Comparison of ENCODE assay signal across 20 cellular contexts in the genomic region with DNA sequence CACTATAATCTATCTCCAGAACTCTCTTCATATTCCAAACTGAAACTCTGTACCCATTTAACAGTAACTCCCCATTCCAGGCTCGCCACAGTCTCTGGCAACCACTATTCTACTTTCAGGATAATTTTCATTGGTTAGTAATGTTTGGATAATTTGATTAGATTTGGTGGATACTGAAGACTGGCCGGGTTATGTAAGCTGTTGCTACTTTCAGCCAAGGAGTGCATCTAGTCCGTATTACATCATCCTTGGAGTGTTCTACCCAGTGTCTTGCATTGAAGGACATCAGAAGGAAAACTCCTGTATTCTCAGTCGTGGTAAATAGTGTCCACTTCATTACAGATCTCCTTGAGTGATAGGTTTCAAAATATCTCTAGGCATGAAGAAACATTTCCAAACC.
"Had no signal": no experiment of that assay in that cellular context is flagged by ENCODE, and none has a peak within 500 bp of the region (broad histone marks: within the 10 kb centered on the region; RNA-seq: fewer than 3 reads in every experiment).

No MANE protein-coding gene starts in this region.

- H3K36me3 ChIP-seq: neural progenitor cell, uterus had no signal

- ATAC-seq: activated CD8-positive, alpha-beta memory T cell treated with anti-CD3 and anti-CD28 coated beads, Interleukin-2, amount 10 ng/mL, durations not matched to agents 7 days and 5 days; left ventricle myocardium superior had no signal

- H3K4me3 Mint-ChIP-seq: activated CD4-positive, alpha-beta memory T cell treated with anti-CD3 and anti-CD28 coated beads, Interleukin-2, amount 10 ng/mL, durations not matched to agents 7 days and 5 days; activated CD8-positive, alpha-beta memory T cell treated with anti-CD3 and anti-CD28 coated beads, Interleukin-2, amount 10 ng/mL, durations not matched to agents 7 days and 5 days; activated naive CD8-positive, alpha-beta T cell treated with anti-CD3 and anti-CD28 coated beads, Interleukin-2, amount 10 ng/mL, durations not matched to agents 7 days and 5 days; brain; neural progenitor cell; stimulated activated naive CD8-positive, alpha-beta T cell treated with anti-CD3 and anti-CD28 coated beads, Interleukin-15, Interleukin-2, amounts not matched to agents 100 ng/mL and 50 ng/mL, for 24 hours had no signal

- H3K27ac ChIP-seq: coronary artery, suprapubic skin, transverse colon, uterus had no signal

- H3K9ac ChIP-seq: neural progenitor cell had no signal

- H3K27me3 ChIP-seq: neural progenitor cell, suprapubic skin, transverse colon, uterus had no signal

- H3K9me3 ChIP-seq: suprapubic skin, uterus had no signal

- H3K27me3 Mint-ChIP-seq: activated CD4-positive, alpha-beta memory T cell treated with anti-CD3 and anti-CD28 coated beads, Interleukin-2, amount 10 ng/mL, durations not matched to agents 7 days and 5 days; activated CD8-positive, alpha-beta memory T cell treated with anti-CD3 and anti-CD28 coated beads, Interleukin-2, amount 10 ng/mL, durations not matched to agents 7 days and 5 days; activated naive CD8-positive, alpha-beta T cell treated with anti-CD3 and anti-CD28 coated beads, Interleukin-2, amount 10 ng/mL, durations not matched to agents 7 days and 5 days; progenitor cell of endocrine pancreas; stimulated activated naive CD8-positive, alpha-beta T cell treated with anti-CD3 and anti-CD28 coated beads, Interleukin-15, Interleukin-2, amounts not matched to agents 100 ng/mL and 50 ng/mL, for 24 hours had no signal

- H3K4me1 Mint-ChIP-seq: activated CD4-positive, alpha-beta memory T cell treated with anti-CD3 and anti-CD28 coated beads, Interleukin-2, amount 10 ng/mL, durations not matched to agents 7 days and 5 days; activated CD8-positive, alpha-beta memory T cell treated with anti-CD3 and anti-CD28 coated beads, Interleukin-2, amount 10 ng/mL, durations not matched to agents 7 days and 5 days; activated naive CD8-positive, alpha-beta T cell treated with anti-CD3 and anti-CD28 coated beads, Interleukin-2, amount 10 ng/mL, durations not matched to agents 7 days and 5 days had no signal

- DNase-seq: activated CD4-positive, alpha-beta memory T cell treated with anti-CD3 and anti-CD28 coated beads, Interleukin-2, amount 10 ng/mL, durations not matched to agents 7 days and 5 days; activated CD4-positive, alpha-beta T cell treated with anti-CD3 and anti-CD28 coated beads for 48 hours; activated CD4-positive, CD25-positive, alpha-beta regulatory T cell; activated CD8-positive, alpha-beta memory T cell treated with anti-CD3 and anti-CD28 coated beads, Interleukin-2, amount 10 ng/mL, durations not matched to agents 7 days and 5 days; activated naive CD4-positive, alpha-beta T cell treated with Interleukin-2 at 50 U/mL for 16 hours; activated naive CD8-positive, alpha-beta T cell treated with anti-CD3 and anti-CD28 coated beads, Interleukin-2, amount 10 ng/mL, durations not matched to agents 7 days and 5 days; activated T-cell treated with anti-CD3 and anti-CD28 coated beads, Interleukin-2, amount 50 U/mL, for 1 hour; anterior cingulate cortex; caudate nucleus; kidney; left ventricle myocardium superior; transverse colon; uterus had no signal

- H3K27ac Mint-ChIP-seq: activated CD4-positive, alpha-beta memory T cell treated with anti-CD3 and anti-CD28 coated beads, Interleukin-2, amount 10 ng/mL, durations not matched to agents 7 days and 5 days; activated CD8-positive, alpha-beta memory T cell treated with anti-CD3 and anti-CD28 coated beads, Interleukin-2, amount 10 ng/mL, durations not matched to agents 7 days and 5 days; activated naive CD8-positive, alpha-beta T cell treated with anti-CD3 and anti-CD28 coated beads, Interleukin-2, amount 10 ng/mL, durations not matched to agents 7 days and 5 days; activated T-helper 2 cell treated with anti-CD3 and anti-CD28 coated beads, Interferon-gamma antibody, Interleukin-2, Interleukin-4, amounts not matched to agents 10 μg/mL and 5 μg/mL and 100 μg/mL, durations not matched to agents 14 hours and 24 hours and 36 hours; brain; neural progenitor cell; progenitor cell of endocrine pancreas; stimulated activated naive CD8-positive, alpha-beta T cell treated with anti-CD3 and anti-CD28 coated beads, Interleukin-15, Interleukin-2, amounts not matched to agents 100 ng/mL and 50 ng/mL, for 24 hours had no signal

- H3K4me1 ChIP-seq: suprapubic skin, transverse colon, uterus had no signal

- H3K4me3 ChIP-seq: coronary artery, neural progenitor cell, suprapubic skin, transverse colon, uterus had no signal
